Comparison of ENCODE assay signal across 11 cellular contexts in genomic region chr21:29235714-29236197, GRCh38.
DNase-seq lines count a peak whose midpoint lies in the region; ATAC-seq and TF ChIP-seq lines count a peak whose summit lies in the region.
"Had no signal": no experiment of that assay in that cellular context is flagged by ENCODE, and none has a peak within 500 bp of the region (broad histone marks: within the 10 kb centered on the region; RNA-seq: fewer than 3 reads in every experiment).

No MANE protein-coding gene starts in this region.

- CTCF ChIA-PET in Calu3 (lab: Charles Lee), result no interaction called here

- H3K27me3 Mint-ChIP-seq in activated naive CD8-positive, alpha-beta T cell treated with anti-CD3 and anti-CD28 coated beads, Interleukin-2, amount 50 U/mL, for 24 hours, result no peaks in the 10 kb centered on the region
- peaks cover 5% of the 10 kb centered on the region for H3K27me3 Mint-ChIP-seq in activated naive CD8-positive, alpha-beta T cell treated with anti-CD3 and anti-CD28 coated beads for 36 hours
- H3K27me3 Mint-ChIP-seq in type B pancreatic cell (no peaks in the 10 kb centered on the region), Calu3 (ENCODE audit: unreplicated experiment) (no peaks in the 10 kb centered on the region)

- intact Hi-C loops in Calu3 (cut with micrococcal nuclease; ENCODE audit: unreplicated experiment), result no loop called here

- ATAC-seq in activated naive CD8-positive, alpha-beta T cell treated with anti-CD3 and anti-CD28 coated beads, Interleukin-2, amount 50 U/mL, for 24 hours, result peak; percentile 73
- ATAC-seq in HG02840 (IDR thresholded peaks at IDR 0.05; ENCODE audit: low FRiP score, unreplicated experiment), result peak; percentile 44

- no TSS peak for BruUV-seq in Calu3 (replicated peaks; lab: Mats Ljungman, UMichigan)

- H3K36me3 Mint-ChIP-seq in activated naive CD8-positive, alpha-beta T cell treated with anti-CD3 and anti-CD28 coated beads, Interleukin-2, amount 50 U/mL, for 24 hours (ENCODE audit: low read depth), result no peaks in the 10 kb centered on the region
- H3K36me3 Mint-ChIP-seq in activated naive CD8-positive, alpha-beta T cell treated with anti-CD3 and anti-CD28 coated beads for 36 hours, result no peaks in the 10 kb centered on the region
- H3K36me3 Mint-ChIP-seq in type B pancreatic cell, result no peaks in the 10 kb centered on the region
- no peaks in the 10 kb centered on the region for H3K36me3 Mint-ChIP-seq in Calu3 (ENCODE audit: insufficient read depth, unreplicated experiment)

- no peak overlapping the region for H3K4me3 Mint-ChIP-seq in activated naive CD8-positive, alpha-beta T cell treated with anti-CD3 and anti-CD28 coated beads, Interleukin-2, amount 50 U/mL, for 24 hours
- H3K4me3 Mint-ChIP-seq in activated naive CD8-positive, alpha-beta T cell treated with anti-CD3 and anti-CD28 coated beads for 36 hours, result no peak overlapping the region
- no peak overlapping the region for H3K4me3 Mint-ChIP-seq in type B pancreatic cell
- H3K4me3 Mint-ChIP-seq in Calu3 (ENCODE audit: low read depth, unreplicated experiment), result no peak overlapping the region

- peaks cover 57% of the 10 kb centered on the region for H3K4me1 Mint-ChIP-seq in activated naive CD8-positive, alpha-beta T cell treated with anti-CD3 and anti-CD28 coated beads, Interleukin-2, amount 50 U/mL, for 24 hours
- peaks cover 44% of the 10 kb centered on the region for H3K4me1 Mint-ChIP-seq in activated naive CD8-positive, alpha-beta T cell treated with anti-CD3 and anti-CD28 coated beads for 36 hours
- H3K4me1 Mint-ChIP-seq in type B pancreatic cell (ENCODE audit: unreplicated experiment) (peaks cover 6% of the 10 kb centered on the region), Calu3 (ENCODE audit: low read depth, unreplicated experiment) (peaks cover 15% of the 10 kb centered on the region)

- H3K9me3 Mint-ChIP-seq in activated naive CD8-positive, alpha-beta T cell treated with anti-CD3 and anti-CD28 coated beads, Interleukin-2, amount 50 U/mL, for 24 hours, result no peaks in the 10 kb centered on the region
- H3K9me3 Mint-ChIP-seq in activated naive CD8-positive, alpha-beta T cell treated with anti-CD3 and anti-CD28 coated beads for 36 hours, result no peaks in the 10 kb centered on the region
- no peaks in the 10 kb centered on the region for H3K9me3 Mint-ChIP-seq in type B pancreatic cell
- no peaks in the 10 kb centered on the region for H3K9me3 Mint-ChIP-seq in Calu3 (ENCODE audit: low read depth, unreplicated experiment)

- DNase-seq in activated naive CD8-positive, alpha-beta T cell treated with anti-CD3 and anti-CD28 coated beads, Interleukin-2, amount 50 U/mL, for 24 hours, result no peak
- no peak for DNase-seq in activated naive CD8-positive, alpha-beta T cell treated with anti-CD3 and anti-CD28 coated beads for 36 hours
- DNase-seq in M059J (ENCODE audit: low read depth), result peak; percentile 76
- no peak for DNase-seq in type B pancreatic cell (ENCODE audit: extremely low spot score, unreplicated experiment)
- no peak for DNase-seq in Calu3
- DNase-seq in Kasumi-1 (lab: John Stamatoyannopoulos, UW), result no peak
- no peak for DNase-seq in GOT3 (lab: John Stamatoyannopoulos, UW)
- DNase-seq: activated T-cell treated with anti-CD3 and anti-CD28 coated beads, Interleukin-2, amount 50 U/mL, for 48 hours; dermis blood vessel endothelial cell; NCI-H1092 had no signal

- peak overlapping the region; percentile 36 for H3K27ac Mint-ChIP-seq in activated naive CD8-positive, alpha-beta T cell treated with anti-CD3 and anti-CD28 coated beads, Interleukin-2, amount 50 U/mL, for 24 hours
- no peak overlapping the region for H3K27ac Mint-ChIP-seq in activated naive CD8-positive, alpha-beta T cell treated with anti-CD3 and anti-CD28 coated beads for 36 hours
- H3K27ac Mint-ChIP-seq in type B pancreatic cell (peak overlapping the region; percentile 2), Calu3 (ENCODE audit: unreplicated experiment) (no peak overlapping the region)

- TF ChIP-seq CTCF in type B pancreatic cell (conservative IDR thresholded peaks at IDR 0.05), result no peak
- no peak for TF ChIP-seq CTCF in Calu3 (IDR thresholded peaks at IDR 0.05; ENCODE audit: unreplicated experiment)

Comparison
In these comparisons a context has a peak if more than half of its experiments do, and no peak if none do; other contexts are left out.
1. H3K27ac Mint-ChIP-seq: peak in activated naive CD8-positive, alpha-beta T cell treated with anti-CD3 and anti-CD28 coated beads, Interleukin-2, amount 50 U/mL, for 24 hours (single experiment) and type B pancreatic cell (single experiment); none in activated naive CD8-positive, alpha-beta T cell treated with anti-CD3 and anti-CD28 coated beads for 36 hours (single experiment) and Calu3 (single experiment).